9 cellular contexts compared by ENCODE assay signal in genomic region chr11:110337570-110338193, GRCh38. TPM values are rescaled to one million over a fixed set of nuclear protein-coding genes. Genes with fewer than 3 reads are reported as not detected.
A peak's percentile ranks its signal among the peaks of the same experiment; 100 is the strongest.
DNase-seq lines count a peak whose midpoint lies in the region; ATAC-seq and TF ChIP-seq lines count a peak whose summit lies in the region.
"Had no signal": no experiment of that assay in that cellular context is flagged by ENCODE, and none has a peak within 500 bp of the region (broad histone marks: within the 10 kb centered on the region; RNA-seq: fewer than 3 reads in every experiment).

No MANE protein-coding gene starts in this region.

- TF ChIP-seq CTCF in vagina (IDR thresholded peaks at IDR 0.05) = no peak

- intact Hi-C loops in vagina (cut with DNase I) = no loop called here

- peak; percentile 25 for DNase-seq in Caki2 (ENCODE audit: low read depth)
- peak; percentile 81 for DNase-seq in HT1080 (ENCODE audit: low read depth)
- peak; percentile 55 to 60 for DNase-seq in activated T-cell treated with anti-CD3 and anti-CD28 coated beads, Interleukin-2, amount 50 U/mL, for 48 hours
- DNase-seq in islet precursor cell = peak; percentile 93
- DNase-seq in vagina (ENCODE audit: extremely low spot score in 2 of 2) = no peak
- DNase-seq in NCI-H510A (lab: John Stamatoyannopoulos, UW) = no peak
- DNase-seq: NCI-H1417 had no signal

- no peaks in the 10 kb centered on the region for H3K4me1 ChIP-seq in vagina

- no peak overlapping the region for H3K27ac ChIP-seq in vagina

- in situ Hi-C loops in Caki2 (cut with HindIII; ENCODE audit: low pct_unique_long_range_greater_than_20kb, low sequenced_read_pairs) = no loop called here

- H3K27me3 ChIP-seq in vagina = no peaks in the 10 kb centered on the region

- H3K36me3 ChIP-seq in vagina = no peaks in the 10 kb centered on the region

- ATAC-seq in GM19328 (IDR thresholded peaks at IDR 0.05; ENCODE audit: unreplicated experiment) (no peak), GM21786 (IDR thresholded peaks at IDR 0.05; ENCODE audit: unreplicated experiment) (no peak)

- no peaks in the 10 kb centered on the region for H3K9me3 ChIP-seq in vagina

- no peak overlapping the region for H3K4me3 ChIP-seq in vagina

- TF ChIP-seq POLR2A in vagina (IDR thresholded peaks at IDR 0.05) = no peak

RNA-seq across cellular contexts. Expression of gene RDX, which starts 41.3 kb away (rescaled TPM):
- total RNA-seq in Caki2 (2014; rRNA removed; shearing (Covaris generic); ENCODE audit: low replicate concordance) = 29.9 and 40.8 TPM in 2 replicates
- 58.0 and 67.6 TPM in 2 replicates for total RNA-seq in HT1080 (2014; rRNA removed; shearing (Covaris generic))
- 46.5 and 61.2 TPM in 2 replicates for polyA plus RNA-seq in HT1080 (2015; cell fraction: cytosol; rRNA removed)
- polyA plus RNA-seq in HT1080 (2015; cell fraction: nucleus; rRNA removed) = 85.2 and 87.6 TPM in 2 replicates
- 55.0 TPM for total RNA-seq in vagina

Comparison
In these comparisons a context has a peak if more than half of its experiments do, and no peak if none do; other contexts are left out.
1. DNase-seq: peak in Caki2 (single experiment), HT1080 (single experiment), activated T-cell treated with anti-CD3 and anti-CD28 coated beads, Interleukin-2, amount 50 U/mL, for 48 hours (2 of 2) and islet precursor cell (single experiment); none in vagina (0 of 2) and NCI-H510A (single experiment).